In genomic region chr9:75239176-75239575, GRCh38 we compare ENCODE assay signal across 13 cellular contexts.
DNase-seq lines count a peak whose midpoint lies in the region; ATAC-seq and TF ChIP-seq lines count a peak whose summit lies in the region.
"Had no signal": no experiment of that assay in that cellular context is flagged by ENCODE, and none has a peak within 500 bp of the region (broad histone marks: within the 10 kb centered on the region; RNA-seq: fewer than 3 reads in every experiment).

No MANE protein-coding gene starts in this region.

- H3K4me1 Mint-ChIP-seq in MCF 10A (ENCODE audit: insufficient read depth, unreplicated experiment), result peaks cover 17% of the 10 kb centered on the region
- H3K4me1 Mint-ChIP-seq: activated CD4-positive, alpha-beta T cell treated with anti-CD3 and anti-CD28 coated beads for 36 hours had no signal

- no peak overlapping the region for H3K4me3 ChIP-seq in breast epithelium
- H3K4me3 ChIP-seq in foreskin fibroblast (ENCODE audit: low read depth in 1 of 2, low read length in 2 of 2), result no peak overlapping the region
- H3K4me3 ChIP-seq: skin epidermis had no signal

- intact Hi-C loops in MCF 10A (cut with micrococcal nuclease) (loop anchor here (5.0 to 10.0 kb wide), 2 partner anchors 54 to 152 kb away; partner anchors contain the start of genes NMRK1 and OSTF1), breast epithelium (cut with DNase I; ENCODE audit: low total_unique reads) (no loop called here)

- no TSS peak for BruUV-seq in MCF 10A (replicated peaks; lab: Mats Ljungman, UMichigan)

- no peaks in the 10 kb centered on the region for H3K4me1 ChIP-seq in breast epithelium

- H3K36me3 Mint-ChIP-seq in MCF 10A (ENCODE audit: insufficient read depth, unreplicated experiment), result peaks cover 7% of the 10 kb centered on the region
- H3K36me3 Mint-ChIP-seq: CD8-positive, alpha-beta T cell had no signal

- H3K9me3 ChIP-seq in breast epithelium, result peaks cover 0 to 12% of the 10 kb centered on the region in 2 donors

- no peaks in the 10 kb centered on the region for H3K27me3 ChIP-seq in breast epithelium

- TF ChIP-seq CTCF in MCF 10A (IDR thresholded peaks at IDR 0.05; ENCODE audit: unreplicated experiment) (no peak), breast epithelium (IDR thresholded peaks at IDR 0.05) (no peak), foreskin fibroblast (IDR thresholded peaks at IDR 0.05; ENCODE audit: low read depth, low read length) (no peak)

- no peaks in the 10 kb centered on the region for H3K9me3 Mint-ChIP-seq in MCF 10A (ENCODE audit: unreplicated experiment)
- H3K9me3 Mint-ChIP-seq: activated naive CD4-positive, alpha-beta T cell treated with anti-CD3 and anti-CD28 coated beads, Interleukin-2, amount 50 U/mL, for 72 hours had no signal

- peak overlapping the region; percentile 86 for H3K27ac Mint-ChIP-seq in MCF 10A (ENCODE audit: low read depth, unreplicated experiment)
- H3K27ac Mint-ChIP-seq: activated CD4-positive, alpha-beta T cell treated with anti-CD3 and anti-CD28 coated beads for 36 hours; CD8-positive, alpha-beta T cell had no signal

- H3K27ac ChIP-seq in breast epithelium, result no peak overlapping the region

- no peaks in the 10 kb centered on the region for H3K27me3 Mint-ChIP-seq in MCF 10A (ENCODE audit: insufficient read depth, unreplicated experiment)
- H3K27me3 Mint-ChIP-seq: activated CD4-positive, alpha-beta T cell treated with anti-CD3 and anti-CD28 coated beads for 36 hours had no signal

- DNase-seq in MCF 10A (ENCODE audit: unreplicated experiment) (peak; percentile 97), breast epithelium (ENCODE audit: low spot score in 2 of 2) (no peak), RPMI8226 (peak; percentile 45), foreskin fibroblast (peak; percentile 9 to 35)
- DNase-seq in stimulated activated naive CD4-positive, alpha-beta T cell treated with Interleukin-2 at 50 U/mL for 16 hours (lab: John Stamatoyannopoulos, UW), result no peak
- DNase-seq in NK-92 treated with Interleukin-12 subunit alpha and Interleukin-12 subunit beta, amount 100 ng/mL, for 24 hours (lab: John Stamatoyannopoulos, UW), result no peak
- DNase-seq: activated CD4-positive, alpha-beta T cell treated with anti-CD3 and anti-CD28 coated beads for 36 hours; CD8-positive, alpha-beta T cell; left cardiac atrium had no signal

- no peak for TF ChIP-seq POLR2A in breast epithelium (IDR thresholded peaks at IDR 0.05)

- H3K4me3 Mint-ChIP-seq in MCF 10A (ENCODE audit: unreplicated experiment), result no peak overlapping the region
- H3K4me3 Mint-ChIP-seq: activated CD4-positive, alpha-beta T cell treated with anti-CD3 and anti-CD28 coated beads for 36 hours; CD8-positive, alpha-beta T cell had no signal

- ATAC-seq in HG02973 (IDR thresholded peaks at IDR 0.05; ENCODE audit: unreplicated experiment) (no peak), GM19023 (IDR thresholded peaks at IDR 0.05; ENCODE audit: unreplicated experiment) (no peak)
- ATAC-seq: CD8-positive, alpha-beta T cell had no signal

- POLR2A ChIA-PET in MCF 10A (lab: Yijun Ruan, JAX), result interaction anchor here (1.2 to 2.2 kb wide), 3 partner anchors 9 to 58 kb away, joined by 4 to 6 read pairs (median 6); no protein-coding TSS in a partner anchor

- H3K36me3 ChIP-seq in breast epithelium, result no peaks in the 10 kb centered on the region

- CTCF ChIA-PET in MCF 10A (lab: Yijun Ruan, JAX), result interaction anchor here (0.6 to 9.5 kb wide), 24 partner anchors 10 to 1135 kb away, joined by 3 to 109 read pairs (median 4); no protein-coding TSS in a partner anchor

Comparison
In these comparisons a context has a peak if more than half of its experiments do, and no peak if none do; other contexts are left out.
1. DNase-seq: peak in MCF 10A (single experiment), RPMI8226 (single experiment) and foreskin fibroblast (2 of 2); none in breast epithelium (0 of 2), stimulated activated naive CD4-positive, alpha-beta T cell treated with Interleukin-2 at 50 U/mL for 16 hours (single experiment) and NK-92 treated with Interleukin-12 subunit alpha and Interleukin-12 subunit beta, amount 100 ng/mL, for 24 hours (single experiment).